In genomic region chr2:170816499-170817246, GRCh38 we compare ENCODE assay signal across 8 cellular contexts. TPM values are rescaled to one million over a fixed set of nuclear protein-coding genes. Genes with fewer than 3 reads are reported as not detected.
A peak's percentile ranks its signal among the peaks of the same experiment; 100 is the strongest.
DNase-seq lines count a peak whose midpoint lies in the region; ATAC-seq and TF ChIP-seq lines count a peak whose summit lies in the region.

TSS of gene GAD1 (plus strand) at chr2:170816887. CDS start at chr2:170818592, 1,705 bp downstream.

- H3K9me3 Mint-ChIP-seq in Caco-2 (ENCODE audit: unreplicated experiment): no peaks in the 10 kb centered on the region

- H3K27me3 ChIP-seq in Caco-2 (replicated peaks; ENCODE audit: control insufficient read depth, insufficient read depth, low read length) (no peaks in the 10 kb centered on the region), HCT116 (ENCODE audit: insufficient read depth, low read length) (no peaks in the 10 kb centered on the region), kidney epithelial cell (ENCODE audit: control insufficient read depth, insufficient read depth, low read length) (peaks cover 61% of the 10 kb centered on the region)

- H3K36me3 Mint-ChIP-seq in Caco-2 (ENCODE audit: insufficient read depth, unreplicated experiment): no peaks in the 10 kb centered on the region

- POLR2A ChIA-PET in Caco-2 (lab: Charles Lee) (interaction anchor here (0.7 kb wide), 1 partner anchor 101 kb away, joined by 4 read pairs; the partner anchor contains the start of gene SP5), HCT116 (lab: Charles Lee) (interaction anchor here (0.6 to 1.4 kb wide), 5 partner anchors 58 to 492 kb away, joined by 3 to 5 read pairs (median 4); no protein-coding TSS in a partner anchor)

- H3K36me3 ChIP-seq in Caco-2 (ENCODE audit: control insufficient read depth, insufficient read depth, low read length) (no peaks in the 10 kb centered on the region), HCT116 (ENCODE audit: control insufficient read depth in 1 of 2, insufficient read depth in 2 of 2, low read length in 2 of 2) (no peaks in the 10 kb centered on the region), kidney epithelial cell (ENCODE audit: control insufficient read depth, insufficient read depth, low read length) (no peaks in the 10 kb centered on the region)

- TF ChIP-seq CTCF in Caco-2 (IDR thresholded peaks at IDR 0.05; ENCODE audit: insufficient read depth in 1 of 2, low read depth in 1 of 2, low read length in 1 of 2, severe bottlenecking in 1 of 2, unreplicated experiment in 1 of 2): no peak
- TF ChIP-seq CTCF in HCT116 (IDR thresholded peaks at IDR 0.05 in 2 of 3, conservative IDR thresholded peaks at IDR 0.05 in 1 of 3; ENCODE audit: borderline replicate concordance in 1 of 3, insufficient read depth in 1 of 3, low read depth in 2 of 3, low read length in 2 of 3): no peak
- no peak for TF ChIP-seq CTCF in cardiac fibroblast (IDR thresholded peaks at IDR 0.05; ENCODE audit: low read depth, low read length)
- TF ChIP-seq CTCF in kidney epithelial cell (IDR thresholded peaks at IDR 0.05; ENCODE audit: insufficient read depth, low read length, poor library complexity, severe bottlenecking): no peak

- peak within 1 kb of the TSS; percentile 50 for H3K27ac Mint-ChIP-seq in Caco-2 (ENCODE audit: unreplicated experiment)

- H3K9me3 ChIP-seq in Caco-2 (no peaks in the 10 kb centered on the region), HCT116 (ENCODE audit: control insufficient read depth in 1 of 2, insufficient read depth in 1 of 2, low read depth in 1 of 2, low read length in 2 of 2) (no peaks in the 10 kb centered on the region)

- peaks cover 7% of the 10 kb centered on the region; the same call in 1 of the 2 replicates for H3K4me1 ChIP-seq in Caco-2
- H3K4me1 ChIP-seq in HCT116 (ENCODE audit: control insufficient read depth in 1 of 2, insufficient read depth in 2 of 2, low read length in 2 of 2): peaks cover 3 to 27% of the 10 kb centered on the region in 2 experiments; a peak in 3 of 4 replicates

- ATAC-seq in HCT116: peak; percentile 72
- no peak for ATAC-seq in GM18519 (IDR thresholded peaks at IDR 0.05; ENCODE audit: low FRiP score, unreplicated experiment)

- CTCF ChIA-PET in Caco-2 (lab: Charles Lee) (interaction anchor here (0.6 to 2.5 kb wide), 24 partner anchors 10 to 1106 kb away, joined by 3 to 13 read pairs (median 4); partner anchors contain the start of genes ERICH2 and HAT1), HCT116 (lab: Charles Lee) (interaction anchor here (0.6 to 6.1 kb wide), 26 partner anchors 8 to 581 kb away, joined by 3 to 87 read pairs (median 5); partner anchors contain the start of gene ERICH2)

- no peak for TF ChIP-seq RAD21 in HCT116 (IDR thresholded peaks at IDR 0.05; ENCODE audit: low read depth)

- BruUV-seq in Caco-2 (replicated peaks; lab: Mats Ljungman, UMichigan): no TSS peak
- no TSS peak for BruUV-seq in HCT116 (replicated peaks; lab: Mats Ljungman, UMichigan)

- peak; percentile 86 to 87 for DNase-seq in Caco-2
- peak; percentile 39 for DNase-seq in HCT116 (ENCODE audit: low read depth, low spot score)
- peak; percentile 45 for DNase-seq in NCI-H2029 treated with DMSO at 0.1 percent for 48 hours (lab: John Stamatoyannopoulos, UW)
- peak; percentile 22 for DNase-seq in T-helper 22 cell (ENCODE audit: low read depth)
- peak; percentile 45 to 51 for DNase-seq in cardiac fibroblast (ENCODE audit: low read depth in 2 of 2)
- no peak for DNase-seq in kidney epithelial cell (ENCODE audit: low read depth)
- peak; percentile 56 to 61 for DNase-seq in stimulated activated CD4-positive, alpha-beta T cell treated with anti-CD3 and anti-CD28 coated beads, Interleukin-15, amount 100 ng/mL, for 48 hours (ENCODE audit: low read depth in 2 of 2)

- peak within 1 kb of the TSS; percentile 95 for H3K4me3 Mint-ChIP-seq in Caco-2 (ENCODE audit: unreplicated experiment)

- no peaks in the 10 kb centered on the region for H3K79me2 ChIP-seq in HCT116 (ENCODE audit: insufficient read depth, low read length)

- H3K27ac ChIP-seq in HCT116 (ENCODE audit: low read depth, low read length): peak within 1 kb of the TSS; percentile 46; the same call in 1 of the 2 replicates

- peak within 1 kb of the TSS; percentile 97 for H3K4me2 ChIP-seq in HCT116 (ENCODE audit: low read length)

- H3K4me1 Mint-ChIP-seq in Caco-2 (ENCODE audit: low read depth, unreplicated experiment): peaks cover 7% of the 10 kb centered on the region

- H3K27me3 Mint-ChIP-seq in Caco-2 (ENCODE audit: insufficient read depth, unreplicated experiment): peaks cover 8% of the 10 kb centered on the region

- H3K9ac ChIP-seq in HCT116 (ENCODE audit: low read length): peak within 1 kb of the TSS; percentile 64

- no peak for TF ChIP-seq POLR2A in HCT116 (IDR thresholded peaks at IDR 0.05; ENCODE audit: borderline replicate concordance, extremely low read depth, insufficient read depth, insufficient read length)

- RAD21 ChIA-PET in HCT116 (lab: Charles Lee; ENCODE audit: low non-redundant PET in 1 of 2, low total read pairs in 2 of 2, uncharacterized antibody in 2 of 2, unreplicated experiment in 2 of 2): interaction anchor here (0.6 to 1.4 kb wide), 8 partner anchors 8 to 1863 kb away, joined by 3 to 5 read pairs (median 3); no protein-coding TSS in a partner anchor

- peak within 1 kb of the TSS; percentile 99 for H2AFZ ChIP-seq in HCT116 (ENCODE audit: low read depth, low read length, poor library complexity, severe bottlenecking)

- H3K4me3 ChIP-seq in Caco-2 (ENCODE audit: low read depth, low read length) (peak within 1 kb of the TSS; percentile 76), HCT116 (replicated peaks in 1 of 2; ENCODE audit: low read depth in 1 of 2, low read length in 2 of 2) (peak within 1 kb of the TSS; percentile 53 to 67), cardiac fibroblast (replicated peaks in 1 of 2; ENCODE audit: low read depth in 2 of 2, low read length in 2 of 2) (peak within 1 kb of the TSS; percentile 30 to 38), kidney epithelial cell (ENCODE audit: low read depth, low read length) (peak within 1 kb of the TSS; percentile 47)

- H3K9me2 ChIP-seq in HCT116 (ENCODE audit: insufficient read depth): no peaks in the 10 kb centered on the region

- no peaks in the 10 kb centered on the region for H4K20me1 ChIP-seq in HCT116 (ENCODE audit: insufficient read depth)

- intact Hi-C loops in Caco-2 (cut with micrococcal nuclease; ENCODE audit: unreplicated experiment) (loop anchor here (1.0 to 10.0 kb wide), 3 partner anchors 57 to 492 kb away; no protein-coding TSS in a partner anchor), HCT116 (cut with micrococcal nuclease) (loop anchor here (2.0 to 5.0 kb wide), 2 partner anchors 56 to 454 kb away; no protein-coding TSS in a partner anchor)

TF ChIP-seq in HCT116, 20 proteins besides CTCF, POLR2A, EP300 and RAD21:
- TF ChIP-seq ZNF274 (IDR thresholded peaks at IDR 0.05; ENCODE audit: low read depth, low read length) (no peak), SP1 (IDR thresholded peaks at IDR 0.05; ENCODE audit: low read depth) (no peak), ELF1 (IDR thresholded peaks at IDR 0.05; ENCODE audit: borderline replicate concordance, low read depth) (no peak), POLR2AphosphoS5 (IDR thresholded peaks at IDR 0.05; ENCODE audit: low read depth, low read length) (peak; percentile 63), ATF3 (IDR thresholded peaks at IDR 0.05) (no peak), EGR1 (IDR thresholded peaks at IDR 0.05; ENCODE audit: low read depth) (0 out of 2 replicates have a peak, but pooled peaks have one; percentile 40), EZH2 (IDR thresholded peaks at IDR 0.05) (no peak), YY1 (IDR thresholded peaks at IDR 0.05; ENCODE audit: extremely low read depth, insufficient replicate concordance, low read depth, low read length) (no peak), ZFX (IDR thresholded peaks at IDR 0.05) (no peak), TCF7L2 (IDR thresholded peaks at IDR 0.05; ENCODE audit: borderline replicate concordance, extremely low read depth, insufficient read depth, insufficient read length) (no peak), CBX3 (IDR thresholded peaks at IDR 0.05; ENCODE audit: low read depth) (no peak; the same call in 1 of the 2 replicates), SIN3A (IDR thresholded peaks at IDR 0.05; ENCODE audit: low read depth) (no peak), JUND (IDR thresholded peaks at IDR 0.05) (no peak)
- TF ChIP-seq, protein P1, sequence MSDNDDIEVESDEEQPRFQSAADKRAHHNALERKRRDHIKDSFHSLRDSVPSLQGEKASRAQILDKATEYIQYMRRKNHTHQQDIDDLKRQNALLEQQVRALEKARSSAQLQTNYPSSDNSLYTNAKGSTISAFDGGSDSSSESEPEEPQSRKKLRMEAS (IDR thresholded peaks at IDR 0.05): peak; percentile 71

RNA-seq across cellular contexts. Expression of gene GAD1, which starts in this region (rescaled TPM):
- total RNA-seq in Caco-2 (2022): 14.7 and 18.5 TPM in 2 replicates
- total RNA-seq in HCT116 (2021; ENCODE audit: unreplicated experiment): 11.0 TPM
- 7.9 and 8.3 TPM in 2 replicates for polyA plus RNA-seq in HCT116 (2012)
- 0.82 and 4.9 TPM in 2 replicates for total RNA-seq in kidney epithelial cell
